ENCODE assay signal across 11 cellular contexts in genomic region chr3:42610978-42611377, GRCh38. TPM values are rescaled to one million over a fixed set of nuclear protein-coding genes. Genes with fewer than 3 reads are reported as not detected.
DNase-seq lines count a peak whose midpoint lies in the region; ATAC-seq and TF ChIP-seq lines count a peak whose summit lies in the region.
"Had no signal": no experiment of that assay in that cellular context is flagged by ENCODE, and none has a peak within 500 bp of the region (broad histone marks: within the 10 kb centered on the region; RNA-seq: fewer than 3 reads in every experiment).

No MANE protein-coding gene starts in this region.

- no peak overlapping the region for H3K4me2 ChIP-seq in PC-9

- H3K9me3 ChIP-seq in vagina (no peaks in the 10 kb centered on the region), PC-9 (ENCODE audit: insufficient read depth, low read depth) (no peaks in the 10 kb centered on the region)

- H3K9me3 Mint-ChIP-seq in activated naive CD8-positive, alpha-beta T cell treated with anti-CD3 and anti-CD28 coated beads, Interleukin-2, amount 50 U/mL, for 24 hours: no peaks in the 10 kb centered on the region

- H3K79me2 ChIP-seq in PC-9 (ENCODE audit: low read depth): peaks cover 85% of the 10 kb centered on the region

- ATAC-seq in left ventricle myocardium superior (peak; percentile 26), left cardiac atrium (no peak), foreskin keratinocyte (no peak)
- no peak for ATAC-seq in activated naive CD8-positive, alpha-beta T cell treated with anti-CD3 and anti-CD28 coated beads, Interleukin-2, amount 50 U/mL, for 24 hours

- CTCF ChIA-PET in PC-9 (lab: Charles Lee): no interaction called here

- 0 out of 2 replicates have a peak, but pooled peaks cover 3% of the 10 kb centered on the region for H3F3A ChIP-seq in PC-9 (ENCODE audit: insufficient read depth, low read depth)

- no peaks in the 10 kb centered on the region for H3K27me3 ChIP-seq in vagina
- H3K27me3 ChIP-seq in PC-9 (ENCODE audit: insufficient read depth, low read depth): no peaks in the 10 kb centered on the region
- no peaks in the 10 kb centered on the region for H3K27me3 ChIP-seq in foreskin keratinocyte
- H3K27me3 ChIP-seq in H7 (ENCODE audit: control insufficient read depth, insufficient read depth, low read length): no peaks in the 10 kb centered on the region

- peaks cover 14% of the 10 kb centered on the region for H4K20me1 ChIP-seq in PC-9 (ENCODE audit: insufficient read depth)

- H3K9me2 ChIP-seq in PC-9 (ENCODE audit: insufficient read depth): no peaks in the 10 kb centered on the region

- no peak for DNase-seq in left ventricle myocardium superior
- no peak for DNase-seq in left cardiac atrium
- no peak for DNase-seq in activated naive CD8-positive, alpha-beta T cell treated with anti-CD3 and anti-CD28 coated beads, Interleukin-2, amount 50 U/mL, for 24 hours
- peak; percentile 65 to 89 for DNase-seq in lung microvascular endothelial cell (ENCODE audit: low read depth in 2 of 2)
- no peak for DNase-seq in vagina (ENCODE audit: extremely low spot score in 2 of 2)
- no peak for DNase-seq in PC-9
- no peak for DNase-seq in foreskin keratinocyte
- no peak for DNase-seq in H7
- DNase-seq: activated CD8-positive, alpha-beta memory T cell treated with anti-CD3 and anti-CD28 coated beads, Interleukin-2, amount 50 U/mL, for 4 hours; cerebellar nuclear complex; islet precursor cell had no signal

- TF ChIP-seq CTCF in vagina (IDR thresholded peaks at IDR 0.05) (no peak), PC-9 (conservative IDR thresholded peaks at IDR 0.05) (no peak), foreskin keratinocyte (conservative IDR thresholded peaks at IDR 0.05) (no peak)

- no peaks in the 10 kb centered on the region for H3K27me3 Mint-ChIP-seq in activated naive CD8-positive, alpha-beta T cell treated with anti-CD3 and anti-CD28 coated beads, Interleukin-2, amount 50 U/mL, for 24 hours

- no peaks in the 10 kb centered on the region for H3K36me3 ChIP-seq in vagina
- H3K36me3 ChIP-seq in PC-9 (ENCODE audit: low read depth): peaks cover 17% of the 10 kb centered on the region; the same call in 1 of the 2 replicates
- no peaks in the 10 kb centered on the region for H3K36me3 ChIP-seq in H7 (replicated peaks; ENCODE audit: control insufficient read depth, insufficient read depth, low read length)

- no peak overlapping the region for H3K4me3 Mint-ChIP-seq in activated naive CD8-positive, alpha-beta T cell treated with anti-CD3 and anti-CD28 coated beads, Interleukin-2, amount 50 U/mL, for 24 hours

- POLR2A ChIA-PET in PC-9 (lab: Charles Lee; ENCODE audit: unreplicated experiment): interaction anchor here (0.5 to 0.7 kb wide), 2 partner anchors 10 to 15 kb away, joined by 3 to 8 read pairs; no protein-coding TSS in a partner anchor

- H3K4me1 Mint-ChIP-seq in activated naive CD8-positive, alpha-beta T cell treated with anti-CD3 and anti-CD28 coated beads, Interleukin-2, amount 50 U/mL, for 24 hours: peaks cover 50% of the 10 kb centered on the region

- H2AFZ ChIP-seq in PC-9: no peak overlapping the region

- H3K27ac ChIP-seq in vagina: peak overlapping the region; percentile 52
- no peak overlapping the region for H3K27ac ChIP-seq in PC-9
- no peak overlapping the region for H3K27ac ChIP-seq in foreskin keratinocyte

- H3K27ac Mint-ChIP-seq in activated naive CD8-positive, alpha-beta T cell treated with anti-CD3 and anti-CD28 coated beads, Interleukin-2, amount 50 U/mL, for 24 hours: peak overlapping the region; percentile 3

- H3K36me3 Mint-ChIP-seq in activated naive CD8-positive, alpha-beta T cell treated with anti-CD3 and anti-CD28 coated beads, Interleukin-2, amount 50 U/mL, for 24 hours (ENCODE audit: low read depth): peaks cover 24% of the 10 kb centered on the region

- intact Hi-C loops in left ventricle myocardium superior (cut with micrococcal nuclease) (no loop called here), left cardiac atrium (cut with DNase I) (no loop called here), vagina (cut with DNase I) (no loop called here), PC-9 (cut with micrococcal nuclease; ENCODE audit: unreplicated experiment) (no loop called here)

- TF ChIP-seq POLR2A in vagina (IDR thresholded peaks at IDR 0.05): no peak

- BruUV-seq in PC-9 (replicated peaks; lab: Mats Ljungman, UMichigan): no TSS peak

- H3K4me3 ChIP-seq in vagina: no peak overlapping the region
- H3K4me3 ChIP-seq in PC-9: no peak overlapping the region
- H3K4me3 ChIP-seq in H7 (ENCODE audit: insufficient read depth, low read depth, low read length): no peak overlapping the region

- peaks cover 67% of the 10 kb centered on the region for H3K4me1 ChIP-seq in vagina
- H3K4me1 ChIP-seq in PC-9 (replicated peaks; ENCODE audit: insufficient read depth): no peaks in the 10 kb centered on the region
- H3K4me1 ChIP-seq in foreskin keratinocyte: no peaks in the 10 kb centered on the region

RNA-seq across cellular contexts. Expression of gene NKTR, which starts 10.5 kb away (rescaled TPM):
- 23.6 TPM for total RNA-seq in left ventricle myocardium superior
- 10 to 100 TPM; 26.5 to 35.9 TPM for total RNA-seq in left cardiac atrium
- total RNA-seq in lung microvascular endothelial cell: 27.0 and 46.0 TPM in 2 replicates
- total RNA-seq in vagina: 128 TPM
- total RNA-seq in PC-9 (2021): 66.0 and 70.5 TPM in 2 replicates
- total RNA-seq in foreskin keratinocyte: 24.7 and 26.9 TPM in 2 replicates
- polyA plus RNA-seq in foreskin keratinocyte: 3.3 and 3.5 TPM in 2 replicates
- 21.3 and 44.8 TPM in 2 replicates for total RNA-seq in H7 (2014; rRNA removed; shearing (Covaris generic))

RNA-seq across cellular contexts. Expression of gene SS18L2, which starts 20.3 kb away (rescaled TPM):
- 9.7 TPM for total RNA-seq in left ventricle myocardium superior
- 10 to 100 TPM; 13.4 to 14.1 TPM for total RNA-seq in left cardiac atrium
- 27.9 and 35.3 TPM in 2 replicates for total RNA-seq in lung microvascular endothelial cell
- total RNA-seq in vagina: 19.2 TPM
- total RNA-seq in PC-9 (2021): 28.8 and 34.5 TPM in 2 replicates
- 27.2 and 31.9 TPM in 2 replicates for total RNA-seq in foreskin keratinocyte
- 41.9 and 50.1 TPM in 2 replicates for polyA plus RNA-seq in foreskin keratinocyte
- 56.9 and 58.9 TPM in 2 replicates for total RNA-seq in H7 (2014; rRNA removed; shearing (Covaris generic))

RNA-seq across cellular contexts. Expression of gene SEC22C, which starts 29.2 kb away (rescaled TPM):
- 24.3 TPM for total RNA-seq in left ventricle myocardium superior
- 10 to 100 TPM; 24.4 to 29.8 TPM for total RNA-seq in left cardiac atrium
- total RNA-seq in lung microvascular endothelial cell: 63.6 and 95.6 TPM in 2 replicates
- total RNA-seq in vagina: 27.5 TPM
- total RNA-seq in PC-9 (2021): 38.1 and 42.4 TPM in 2 replicates
- 54.8 and 59.8 TPM in 2 replicates for total RNA-seq in foreskin keratinocyte
- polyA plus RNA-seq in foreskin keratinocyte: 34.9 and 40.5 TPM in 2 replicates
- 53.0 and 57.3 TPM in 2 replicates for total RNA-seq in H7 (2014; rRNA removed; shearing (Covaris generic))

RNA-seq across cellular contexts. Expression of gene ZBTB47, which starts 42.5 kb away (rescaled TPM):
- total RNA-seq in left ventricle myocardium superior (90.5 TPM), left cardiac atrium (100 to 1,000 TPM in 1 of 2 donors, 10 to 100 TPM in 1; 68.5 to 108 TPM), lung microvascular endothelial cell (9.8 and 23.6 TPM in 2 replicates), vagina (47.9 TPM), PC-9 (2021) (8.1 and 9.6 TPM in 2 replicates), foreskin keratinocyte (7.7 and 8.7 TPM in 2 replicates)
- polyA plus RNA-seq in foreskin keratinocyte: 5.3 and 6.1 TPM in 2 replicates
- total RNA-seq in H7 (2014; rRNA removed; shearing (Covaris generic)): 5.1 and 8.0 TPM in 2 replicates

Comparison
In these comparisons a context has a peak if more than half of its experiments do, and no peak if none do; other contexts are left out.
1. DNase-seq: peak in lung microvascular endothelial cell (2 of 2); none in left ventricle myocardium superior (single experiment), left cardiac atrium (single experiment), activated naive CD8-positive, alpha-beta T cell treated with anti-CD3 and anti-CD28 coated beads, Interleukin-2, amount 50 U/mL, for 24 hours (single experiment), vagina (0 of 2), PC-9 (0 of 2), foreskin keratinocyte (0 of 2) and H7 (single experiment).